In genomic region chr2:172552547-172553291, GRCh38 we compare ENCODE assay signal across 14 cellular contexts. TPM values are rescaled to one million over a fixed set of nuclear protein-coding genes. Genes with fewer than 3 reads are reported as not detected.
DNase-seq lines count a peak whose midpoint lies in the region; ATAC-seq, FAIRE-seq and TF ChIP-seq lines count a peak whose summit lies in the region.
"Had no signal": no experiment of that assay in that cellular context is flagged by ENCODE, and none has a peak within 500 bp of the region (broad histone marks: within the 10 kb centered on the region; RNA-seq: fewer than 3 reads in every experiment).

No MANE protein-coding gene starts in this region.

- H3K36me3 ChIP-seq in gastrocnemius medialis: no peaks in the 10 kb centered on the region

- DNase-seq in AG04449 (ENCODE audit: low read depth, low spot score) (peak; percentile 62), HK-2 (ENCODE audit: unreplicated experiment) (peak; percentile 27), amniotic epithelial cell (ENCODE audit: low read depth) (peak; percentile 91), glomerular visceral epithelial cell (ENCODE audit: extremely low spot score) (peak; percentile 78), posterior vena cava (ENCODE audit: low spot score) (no peak), D721Med (ENCODE audit: insufficient read length, low spot score) (no peak), gastrocnemius medialis (no peak)
- DNase-seq: caudate nucleus, hypothalamus, MV-4-11, NCI-H82, T-helper 17 cell had no signal

- no peaks in the 10 kb centered on the region for H3K9me3 ChIP-seq in gastrocnemius medialis

- H3K27ac ChIP-seq in gastrocnemius medialis: no peak overlapping the region

- H3K4me3 ChIP-seq in AG04449 (ENCODE audit: low read depth, low read length): no peak overlapping the region
- H3K4me3 ChIP-seq in gastrocnemius medialis: no peak overlapping the region

- intact Hi-C loops in posterior vena cava (cut with DNase I): no loop called here
- intact Hi-C loops in gastrocnemius medialis (cut with DNase I; ENCODE audit: low total_unique reads): no loop called here

- no peak for ATAC-seq in HG03571 (IDR thresholded peaks at IDR 0.05; ENCODE audit: unreplicated experiment)
- ATAC-seq in gastrocnemius medialis: no peak
- ATAC-seq: T-helper 17 cell had no signal

- in situ Hi-C loops in gastrocnemius medialis (cut with MboI; ENCODE audit: low sequenced_read_pairs in 4 of 4): loop anchor here in 1 of 4 donors (25.0 kb wide), 1 partner anchor 640 kb away; the partner anchor contains the start of gene HAT1

- POLR2A ChIA-PET in AG04449 (lab: Yijun Ruan, JAX): no interaction called here

- FAIRE-seq in D721Med (lab: Jason Lieb, UNC): no peak
- FAIRE-seq: GM12892 had no signal

- CTCF ChIA-PET in AG04449 (lab: Yijun Ruan, JAX): interaction anchor here (1.2 to 1.8 kb wide), 3 partner anchors 13 to 87 kb away, joined by 3 to 4 read pairs (median 3); no protein-coding TSS in a partner anchor

- H3K4me1 ChIP-seq in gastrocnemius medialis: peaks cover 8 to 17% of the 10 kb centered on the region in 2 donors

- TF ChIP-seq CTCF in AG04449 (IDR thresholded peaks at IDR 0.05; ENCODE audit: insufficient read depth, low read length, missing control alignments) (no peak), D721Med (IDR thresholded peaks at IDR 0.05; ENCODE audit: insufficient read depth, missing control alignments) (no peak), gastrocnemius medialis (IDR thresholded peaks at IDR 0.05 in 4 of 5, conservative IDR thresholded peaks at IDR 0.05 in 1 of 5) (no peak)

- no peak for TF ChIP-seq POLR2A in gastrocnemius medialis (IDR thresholded peaks at IDR 0.05)

- no peaks in the 10 kb centered on the region for H3K27me3 ChIP-seq in gastrocnemius medialis

RNA-seq across cellular contexts. Expression of gene PDK1, which starts 3.2 kb away (rescaled TPM):
- 10 to 100 TPM; 17.9 to 28.3 TPM for total RNA-seq in posterior vena cava
- 10 to 100 TPM in 3 of 4 donors, 1 to 10 TPM in 1; 5.8 to 23.8 (median 14.0) TPM for total RNA-seq in gastrocnemius medialis

Comparison
In these comparisons a context has a peak if more than half of its experiments do, and no peak if none do; other contexts are left out.
1. DNase-seq: peak in AG04449 (single experiment), HK-2 (single experiment), amniotic epithelial cell (single experiment) and glomerular visceral epithelial cell (single experiment); none in posterior vena cava (single experiment), D721Med (single experiment) and gastrocnemius medialis (0 of 2).